In the genomic region with DNA sequence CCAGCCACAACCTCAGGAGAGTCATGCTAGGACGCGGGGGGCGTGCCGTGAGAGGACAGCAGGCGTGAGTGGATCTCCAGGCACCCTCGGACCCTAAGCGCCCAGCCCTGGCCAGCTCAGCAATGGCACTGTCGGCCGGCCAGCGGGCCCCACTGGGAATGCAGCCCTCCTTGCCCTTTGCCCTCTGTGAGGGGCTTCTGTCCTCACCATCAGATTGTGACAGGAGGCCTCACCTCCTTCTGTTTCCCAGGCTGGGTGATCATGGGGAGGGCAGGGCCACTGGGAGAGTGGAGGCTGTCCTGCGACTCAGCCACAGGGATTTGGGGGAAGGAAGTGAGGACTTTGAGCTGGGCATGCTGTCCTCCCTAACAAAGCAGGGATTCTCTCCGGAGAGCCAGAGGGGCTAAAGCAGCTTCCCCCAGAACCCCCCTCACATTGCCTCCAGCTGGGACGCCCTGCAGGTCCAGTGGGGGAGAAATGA, we compare ENCODE assay signal across 18 cellular contexts.
"Had no signal": no experiment of that assay in that cellular context is flagged by ENCODE, and none has a peak within 500 bp of the region (broad histone marks: within the 10 kb centered on the region; RNA-seq: fewer than 3 reads in every experiment).

No MANE protein-coding gene starts in this region.

- H3K4me3 ChIP-seq: breast epithelium, right lobe of liver, thyroid gland, uterus had no signal

- ATAC-seq: activated naive CD8-positive, alpha-beta T cell treated with anti-CD3 and anti-CD28 coated beads, Interleukin-2, amount 50 U/mL, for 24 hours; left colon; SK-N-SH treated with all-trans-retinoic acid at 6 μM for 48 hours; stimulated activated effector memory CD8-positive, alpha-beta T cell treated with anti-CD3 and anti-CD28 coated beads, Interleukin-12 subunit alpha, Interleukin-12 subunit beta, amount 100 ng/mL, for 72 hours had no signal

- H3K4me1 ChIP-seq: breast epithelium, right lobe of liver, thyroid gland, uterus had no signal

- H3K36me3 ChIP-seq: breast epithelium, right lobe of liver, thyroid gland, uterus had no signal

- H3K27ac ChIP-seq: breast epithelium, right lobe of liver, thyroid gland, uterus had no signal

- H3K9me3 ChIP-seq: breast epithelium, right lobe of liver, thyroid gland, uterus had no signal

- DNase-seq: activated CD4-positive, alpha-beta T cell treated with anti-CD3 and anti-CD28 coated beads for 4 hours; activated CD8-positive, alpha-beta memory T cell treated with anti-CD3 and anti-CD28 coated beads for 24 hours; activated naive CD4-positive, alpha-beta T cell; activated naive CD8-positive, alpha-beta T cell treated with anti-CD3 and anti-CD28 coated beads, Interleukin-2, amount 50 U/mL, for 24 hours; immature natural killer cell; left colon; mammary epithelial cell; naive B cell; SHP77; stimulated activated CD4-positive, alpha-beta T cell treated with anti-CD3 and anti-CD28 coated beads, Interleukin-12 subunit alpha, Interleukin-12 subunit beta, amount 100 ng/mL, for 4 hours; stimulated activated CD4-positive, alpha-beta T cell treated with anti-CD3 and anti-CD28 coated beads, Interleukin-2, amount 100 ng/mL, for 24 hours; T1000; thyroid gland; uterus had no signal

- H3K27me3 ChIP-seq: right lobe of liver, thyroid gland had no signal
